In genomic region chr1:154974808-154975408, GRCh38 we compare ENCODE assay signal across 8 cellular contexts.
DNase-seq lines count a peak whose midpoint lies in the region; ATAC-seq, FAIRE-seq and TF ChIP-seq lines count a peak whose summit lies in the region.

No MANE protein-coding gene starts in this region.

- peak; percentile 74 for FAIRE-seq in D721Med (lab: Jason Lieb, UNC)

- peaks cover 24% of the 10 kb centered on the region for H3K4me1 ChIP-seq in HUES48 (ENCODE audit: control insufficient read depth, insufficient read depth, low read length)

- H3K36me3 ChIP-seq in HUES48 (ENCODE audit: control insufficient read depth, insufficient read depth, low read length) = peaks cover 25% of the 10 kb centered on the region

- no peak for TF ChIP-seq CTCF in D721Med (IDR thresholded peaks at IDR 0.05; ENCODE audit: insufficient read depth, missing control alignments)

- H3K9ac ChIP-seq in HUES48 (ENCODE audit: low read depth, low read length) = peak overlapping the region; percentile 88

- H3K27ac ChIP-seq in HUES48 (ENCODE audit: low read depth, low read length) = peak overlapping the region; percentile 98
- H3K27ac ChIP-seq in epithelial cell of prostate = peak overlapping the region; percentile 100

- ATAC-seq in GM21515 (IDR thresholded peaks at IDR 0.05; ENCODE audit: unreplicated experiment) = peak; percentile 38

- no peaks in the 10 kb centered on the region for H3K27me3 ChIP-seq in HUES48 (ENCODE audit: control insufficient read depth, insufficient read depth, low read length)

- no peaks in the 10 kb centered on the region for H3K9me3 ChIP-seq in HUES48 (ENCODE audit: control insufficient read depth, insufficient read depth, low read length)

- H3K4me3 ChIP-seq in HUES48 (ENCODE audit: low read depth, low read length) = peak overlapping the region; percentile 94

- DNase-seq in D721Med (ENCODE audit: insufficient read length, low spot score) (peak; percentile 77), NOMO-1 treated with dmso at 0.1 percent for 144 hours (lab: John Stamatoyannopoulos, UW; ENCODE audit: unreplicated experiment) (peak; percentile 95), epithelial cell of prostate (ENCODE audit: low read depth, low spot score) (peak; percentile 69), middle frontal gyrus (ENCODE audit: extremely low spot score, low spot score) (peak; percentile 91)
- peak; percentile 93 for DNase-seq in activated CD8-positive, alpha-beta memory T cell treated with anti-CD3 and anti-CD28 coated beads, Interleukin-2, amount 50 U/mL, for 1 hour (ENCODE audit: extremely low read depth)
- DNase-seq in stimulated activated CD8-positive, alpha-beta memory T cell treated with anti-CD3 and anti-CD28 coated beads, Interleukin-2, amount 100 ng/mL, for 48 hours (ENCODE audit: low read depth in 2 of 2) = peak; percentile 89 to 90

Comparison
In these comparisons a context has a peak if more than half of its experiments do, and no peak if none do; other contexts are left out.
1. Peak in every context shown above with its lines: DNase-seq, ATAC-seq, H3K4me3 ChIP-seq and H3K27ac ChIP-seq.